10 cellular contexts compared by ENCODE assay signal in the genomic region with DNA sequence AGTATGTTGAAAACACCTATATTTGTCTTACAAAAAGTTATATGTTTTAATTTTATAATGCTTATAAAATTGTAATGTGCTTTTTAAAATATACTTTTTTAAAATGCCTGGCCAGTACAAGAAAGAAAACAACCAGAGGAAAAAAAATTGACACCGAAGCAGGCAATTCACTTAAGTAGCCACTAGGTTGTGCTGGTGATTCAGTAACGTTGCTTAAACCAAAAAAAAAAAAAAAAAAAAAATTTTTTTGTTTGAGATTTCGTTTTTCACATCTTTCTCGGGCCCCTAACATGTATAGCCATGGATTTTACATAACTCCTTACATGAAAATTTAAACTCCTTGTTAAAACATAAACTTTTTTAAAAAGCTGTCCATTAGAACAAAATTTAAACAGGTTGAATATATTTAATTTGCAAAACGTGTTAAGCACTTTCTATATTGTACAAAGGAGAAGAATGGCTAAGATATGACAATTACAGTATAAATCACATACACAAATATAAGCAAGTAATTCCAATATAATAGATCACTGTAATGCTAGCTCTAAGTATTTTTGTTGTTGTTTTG. TPM values are rescaled to one million over a fixed set of nuclear protein-coding genes. Genes with fewer than 3 reads are reported as not detected.
DNase-seq lines count a peak whose midpoint lies in the region; ATAC-seq and TF ChIP-seq lines count a peak whose summit lies in the region.
"Had no signal": no experiment of that assay in that cellular context is flagged by ENCODE, and none has a peak within 500 bp of the region (broad histone marks: within the 10 kb centered on the region; RNA-seq: fewer than 3 reads in every experiment).

No MANE protein-coding gene starts in this region.

- TF ChIP-seq CTCF in AG10803 (conservative IDR thresholded peaks at IDR 0.05; ENCODE audit: low read length) (peak; percentile 80), GM20000 (IDR thresholded peaks at IDR 0.05; ENCODE audit: extremely low read depth, missing control alignments) (peak; percentile 64), neural crest cell (conservative IDR thresholded peaks at IDR 0.05) (peak; percentile 77)

- H3K4me1 Mint-ChIP-seq in neural crest cell: no peaks in the 10 kb centered on the region

- H3K4me3 ChIP-seq in AG10803 (ENCODE audit: low read length): no peak overlapping the region
- H3K4me3 ChIP-seq: HAP-1 had no signal

- no peaks in the 10 kb centered on the region for H3K36me3 Mint-ChIP-seq in neural crest cell (ENCODE audit: low read depth)

- no peak overlapping the region for H3K4me3 Mint-ChIP-seq in neural crest cell

- no peaks in the 10 kb centered on the region for H3K9me3 Mint-ChIP-seq in neural crest cell

- H3K27ac Mint-ChIP-seq in neural crest cell (ENCODE audit: unreplicated experiment): no peak overlapping the region

- H3K27me3 Mint-ChIP-seq in neural crest cell (ENCODE audit: low read depth): peaks cover 38% of the 10 kb centered on the region

- ATAC-seq in GM21381 (IDR thresholded peaks at IDR 0.05; ENCODE audit: unreplicated experiment): no peak

- DNase-seq in AG10803 (ENCODE audit: low read depth) (peak; percentile 65), GM20000 (ENCODE audit: low spot score) (peak; percentile 57), NCI-H774 (lab: John Stamatoyannopoulos, UW) (peak; percentile 28), dermis blood vessel endothelial cell (peak; percentile 69), neural crest cell (ENCODE audit: low read depth, low spot score) (no peak), NCI-H1436 treated with DMSO at 0.1 percent for 48 hours (lab: John Stamatoyannopoulos, UW) (no peak)
- no peak for DNase-seq in activated CD4-positive, alpha-beta T cell treated with anti-CD3 and anti-CD28 coated beads for 1 hour

RNA-seq across cellular contexts. Expression of a gene that starts 9.2 kb away (rescaled TPM):
- total RNA-seq in dermis blood vessel endothelial cell (not detected in 2 replicates), neural crest cell (not detected in 2 replicates)
- total RNA-seq: urinary bladder had no signal

RNA-seq across cellular contexts. Expression of a gene that starts 16.6 kb away (rescaled TPM):
- total RNA-seq in dermis blood vessel endothelial cell (not detected in 2 replicates), neural crest cell (not detected in 2 replicates)
- total RNA-seq: urinary bladder had no signal

RNA-seq across cellular contexts. Expression of a gene that starts 30.1 kb away (rescaled TPM):
- not detected in 2 replicates for total RNA-seq in dermis blood vessel endothelial cell
- total RNA-seq in neural crest cell: not detected in 2 replicates
- total RNA-seq: urinary bladder had no signal

RNA-seq across cellular contexts. Expression of a gene that starts 31.1 kb away (rescaled TPM):
- total RNA-seq in dermis blood vessel endothelial cell (not detected in 2 replicates), neural crest cell (not detected in 2 replicates)
- total RNA-seq: urinary bladder had no signal

Comparison
In these comparisons a context has a peak if more than half of its experiments do, and no peak if none do; other contexts are left out.
1. DNase-seq: peak in AG10803 (single experiment), GM20000 (single experiment), NCI-H774 (single experiment) and dermis blood vessel endothelial cell (single experiment); none in neural crest cell (single experiment), activated CD4-positive, alpha-beta T cell treated with anti-CD3 and anti-CD28 coated beads for 1 hour (single experiment) and NCI-H1436 treated with DMSO at 0.1 percent for 48 hours (single experiment).
2. Peak in every context shown above with its lines, with median percentiles within 50 percentile points of each other: CTCF ChIP-seq.